ENCODE assay signal across 33 cellular contexts in genomic region chr6:91560409-91560808, GRCh38.
DNase-seq lines count a peak whose midpoint lies in the region; ATAC-seq and TF ChIP-seq lines count a peak whose summit lies in the region.
"Had no signal": no experiment of that assay in that cellular context is flagged by ENCODE, and none has a peak within 500 bp of the region (broad histone marks: within the 10 kb centered on the region; RNA-seq: fewer than 3 reads in every experiment).

No MANE protein-coding gene starts in this region.

- no peak overlapping the region for H3K27ac Mint-ChIP-seq in chondrocyte (ENCODE audit: unreplicated experiment)
- H3K27ac Mint-ChIP-seq: B cell; CD14-positive monocyte; CD4-positive, alpha-beta memory T cell; CD4-positive, alpha-beta T cell; CD4-positive, CD25-positive, alpha-beta regulatory T cell; CD8-positive, alpha-beta memory T cell; CD8-positive, alpha-beta T cell had no signal

- no peaks in the 10 kb centered on the region for H3K9me3 ChIP-seq in HEK293 (ENCODE audit: control insufficient read depth, insufficient read depth, low read depth, low read length)
- peaks cover 0 to 3% (median 1%) of the 10 kb centered on the region in 4 donors for H3K9me3 ChIP-seq in sigmoid colon
- H3K9me3 ChIP-seq: A549, BE2C, Caco-2 had no signal

- DNase-seq in chondrocyte (ENCODE audit: low spot score) = peak; percentile 61
- DNase-seq in sigmoid colon = peak; percentile 42
- DNase-seq in ureter (ENCODE audit: low spot score) = no peak
- DNase-seq: 8988T; ACHN; AML-193; BE2C; C1 segment of cervical spinal cord; Caco-2; Calu3; CD4-positive, alpha-beta memory T cell; CD4-positive, alpha-beta T cell; CD4-positive, CD25-positive, alpha-beta regulatory T cell; CD8-positive, alpha-beta memory T cell; CD8-positive, alpha-beta T cell; COR-L47; DMS 273 treated with DMSO at 0.1 percent for 48 hours; DMS153; DMS53; DMS79; DMS79 treated with DMSO at 0.1 percent for 48 hours; DND-41; EL had no signal

- H3K27me3 Mint-ChIP-seq in chondrocyte (ENCODE audit: low read depth) = no peaks in the 10 kb centered on the region
- H3K27me3 Mint-ChIP-seq: B cell; CD4-positive, alpha-beta memory T cell; CD4-positive, alpha-beta T cell; CD4-positive, CD25-positive, alpha-beta regulatory T cell; CD8-positive, alpha-beta memory T cell had no signal

- CTCF ChIA-PET in HEK293 (lab: Yijun Ruan, JAX) = interaction anchor here (0.6 kb wide), 1 partner anchor 23 kb away, joined by 3 read pairs; no protein-coding TSS in a partner anchor

- TF ChIP-seq CTCF in HEK293 (tag by site-specific recombination; IDR thresholded peaks at IDR 0.05) (no peak), chondrocyte (IDR thresholded peaks at IDR 0.05) (no peak), sigmoid colon (IDR thresholded peaks at IDR 0.05) (no peak)

- ATAC-seq in GM18907 (IDR thresholded peaks at IDR 0.05; ENCODE audit: unreplicated experiment) = no peak
- ATAC-seq in HG02973 (IDR thresholded peaks at IDR 0.05; ENCODE audit: unreplicated experiment) = no peak
- ATAC-seq: A549; CD8-positive, alpha-beta T cell had no signal

- H3K4me3 Mint-ChIP-seq in chondrocyte (ENCODE audit: unreplicated experiment) = no peak overlapping the region
- H3K4me3 Mint-ChIP-seq: B cell; CD14-positive monocyte; CD4-positive, alpha-beta memory T cell; CD4-positive, alpha-beta T cell; CD4-positive, CD25-positive, alpha-beta regulatory T cell; CD8-positive, alpha-beta memory T cell; CD8-positive, alpha-beta T cell had no signal

- no peaks in the 10 kb centered on the region for H3K4me1 ChIP-seq in HEK293 (ENCODE audit: control insufficient read depth, insufficient read depth, low read length)
- H3K4me1 ChIP-seq in sigmoid colon = no peaks in the 10 kb centered on the region
- H3K4me1 ChIP-seq: A549; BE2C; BLaER1; BLaER1 treated with 17β-estradiol and CSF1 and Interleukin-3, amounts not matched to agents 10 nM and 100 nM; Caco-2 had no signal

- H3K4me3 ChIP-seq in HEK293 (ENCODE audit: low read depth, low read length) (no peak overlapping the region), sigmoid colon (no peak overlapping the region)
- H3K4me3 ChIP-seq: A549; BLaER1; BLaER1 treated with 17β-estradiol and CSF1 and Interleukin-3, amounts not matched to agents 10 nM and 100 nM had no signal

- peaks cover 20% of the 10 kb centered on the region for H3K36me3 Mint-ChIP-seq in chondrocyte (ENCODE audit: low read depth)
- H3K36me3 Mint-ChIP-seq: CD14-positive monocyte; CD4-positive, alpha-beta memory T cell; CD4-positive, CD25-positive, alpha-beta regulatory T cell; CD8-positive, alpha-beta memory T cell; CD8-positive, alpha-beta T cell had no signal

- intact Hi-C loops in sigmoid colon (cut with DNase I) = no loop called here

- H3K27ac ChIP-seq in HEK293 (ENCODE audit: extremely low read depth, low read depth, low read length) = no peak overlapping the region
- no peak overlapping the region for H3K27ac ChIP-seq in sigmoid colon
- H3K27ac ChIP-seq: 22Rv1; A549; BLaER1; BLaER1 treated with 17β-estradiol and CSF1 and Interleukin-3, amounts not matched to agents 10 nM and 100 nM; C4-2B had no signal

- peaks cover 49% of the 10 kb centered on the region for H3K9me3 Mint-ChIP-seq in chondrocyte (ENCODE audit: low read depth)

- no peaks in the 10 kb centered on the region for H3K36me3 ChIP-seq in HEK293 (ENCODE audit: control insufficient read depth in 2 of 2, insufficient read depth in 1 of 2, low read length in 2 of 2)
- H3K36me3 ChIP-seq in sigmoid colon = no peaks in the 10 kb centered on the region
- H3K36me3 ChIP-seq: BE2C; BLaER1; BLaER1 treated with 17β-estradiol and CSF1 and Interleukin-3, amounts not matched to agents 10 nM and 100 nM had no signal

- TF ChIP-seq EP300 in sigmoid colon (IDR thresholded peaks at IDR 0.05) = no peak

- peaks cover 18% of the 10 kb centered on the region for H3K4me1 Mint-ChIP-seq in chondrocyte (ENCODE audit: low read depth)
- H3K4me1 Mint-ChIP-seq: B cell; CD14-positive monocyte; CD4-positive, alpha-beta memory T cell; CD8-positive, alpha-beta memory T cell had no signal

- no peak for TF ChIP-seq POLR2A in sigmoid colon (IDR thresholded peaks at IDR 0.05)

- WGBS in sigmoid colon, 2 donors = 91 to 94% methylated on average over 3 of the region's 3 CpGs

- H3K27me3 ChIP-seq in sigmoid colon = no peaks in the 10 kb centered on the region
- H3K27me3 ChIP-seq: BE2C; BLaER1; BLaER1 treated with 17β-estradiol and CSF1 and Interleukin-3, amounts not matched to agents 10 nM and 100 nM had no signal

- POLR2A ChIA-PET in HEK293 (lab: Yijun Ruan, JAX) = interaction anchor here (0.6 kb wide), 1 partner anchor 102 kb away, joined by 3 read pairs; no protein-coding TSS in a partner anchor

TF ChIP-seq in HEK293, 187 proteins besides CTCF, POLR2A, EP300 and RAD21:
- TF ChIP-seq SCRT1 (tag by site-specific recombination; IDR thresholded peaks at IDR 0.05; ENCODE audit: borderline replicate concordance) = no peak
- TF ChIP-seq, protein P1, sequence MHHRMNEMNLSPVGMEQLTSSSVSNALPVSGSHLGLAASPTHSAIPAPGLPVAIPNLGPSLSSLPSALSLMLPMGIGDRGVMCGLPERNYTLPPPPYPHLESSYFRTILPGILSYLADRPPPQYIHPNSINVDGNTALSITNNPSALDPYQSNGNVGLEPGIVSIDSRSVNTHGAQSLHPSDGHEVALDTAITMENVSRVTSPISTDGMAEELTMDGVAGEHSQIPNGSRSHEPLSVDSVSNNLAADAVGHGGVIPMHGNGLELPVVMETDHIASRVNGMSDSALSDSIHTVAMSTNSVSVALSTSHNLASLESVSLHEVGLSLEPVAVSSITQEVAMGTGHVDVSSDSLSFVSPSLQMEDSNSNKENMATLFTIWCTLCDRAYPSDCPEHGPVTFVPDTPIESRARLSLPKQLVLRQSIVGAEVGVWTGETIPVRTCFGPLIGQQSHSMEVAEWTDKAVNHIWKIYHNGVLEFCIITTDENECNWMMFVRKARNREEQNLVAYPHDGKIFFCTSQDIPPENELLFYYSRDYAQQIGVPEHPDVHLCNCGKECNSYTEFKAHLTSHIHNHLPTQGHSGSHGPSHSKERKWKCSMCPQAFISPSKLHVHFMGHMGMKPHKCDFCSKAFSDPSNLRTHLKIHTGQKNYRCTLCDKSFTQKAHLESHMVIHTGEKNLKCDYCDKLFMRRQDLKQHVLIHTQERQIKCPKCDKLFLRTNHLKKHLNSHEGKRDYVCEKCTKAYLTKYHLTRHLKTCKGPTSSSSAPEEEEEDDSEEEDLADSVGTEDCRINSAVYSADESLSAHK (tag by site-specific recombination; IDR thresholded peaks at IDR 0.05) = no peak
- peak; percentile 65 for TF ChIP-seq ZNF585B (tag by site-specific recombination; IDR thresholded peaks at IDR 0.05)
